23 cellular contexts compared by ENCODE assay signal in the genomic region with DNA sequence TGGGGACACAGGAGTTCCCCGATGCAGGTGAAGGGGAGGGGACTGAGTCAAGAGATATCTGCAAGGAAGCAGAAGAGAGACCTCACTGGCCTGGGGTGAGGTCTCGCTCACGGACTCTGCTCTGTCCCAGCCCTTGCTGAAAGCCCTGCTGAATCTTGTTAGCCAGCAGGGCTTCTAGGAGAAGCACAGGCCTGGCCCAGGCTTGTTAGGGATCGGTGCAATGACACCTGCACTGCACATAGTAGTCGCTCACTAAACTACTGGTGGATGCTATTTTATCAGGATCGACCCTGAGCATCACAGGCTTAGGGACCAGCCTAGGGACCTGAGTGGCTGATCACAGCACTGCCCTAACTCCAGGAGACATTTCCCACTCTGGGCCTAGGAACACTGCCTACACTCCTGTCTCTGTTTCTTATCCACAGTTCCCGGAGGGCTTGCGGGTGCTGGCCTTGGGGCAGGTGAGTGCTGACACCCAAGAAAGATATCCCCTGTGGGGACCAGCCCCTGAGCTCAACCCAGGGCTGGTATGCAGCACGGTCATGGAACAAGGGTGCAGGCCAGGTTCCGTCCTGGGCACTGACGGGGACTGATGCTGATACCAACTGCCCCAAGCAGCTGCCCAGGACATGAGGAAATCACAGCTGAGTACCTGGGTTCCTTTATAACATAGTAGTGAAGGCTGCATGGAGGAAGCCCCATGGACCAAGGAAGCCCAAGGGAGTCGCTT. TPM values are rescaled to one million over a fixed set of nuclear protein-coding genes. Genes with fewer than 3 reads are reported as not detected.
"Had no signal": no experiment of that assay in that cellular context is flagged by ENCODE, and none has a peak within 500 bp of the region (broad histone marks: within the 10 kb centered on the region; RNA-seq: fewer than 3 reads in every experiment).

No MANE protein-coding gene starts in this region.

- H3K9me3 ChIP-seq: psoas muscle, right lobe of liver, suprapubic skin, upper lobe of left lung had no signal

- H3K27ac ChIP-seq: epithelial cell of prostate, foreskin keratinocyte, right lobe of liver, suprapubic skin, WERI-Rb-1 had no signal

- H3K4me1 ChIP-seq: foreskin keratinocyte, right lobe of liver had no signal

- H3K36me3 ChIP-seq: right lobe of liver, WERI-Rb-1 had no signal

- ATAC-seq: activated naive CD4-positive, alpha-beta T cell treated with anti-CD3 and anti-CD28 coated beads, Interleukin-2, amount 50 U/mL, for 72 hours; foreskin keratinocyte; psoas muscle; right lobe of liver had no signal

- DNase-seq: activated CD4-positive, alpha-beta T cell treated with anti-CD3 and anti-CD28 coated beads for 1 hour; activated CD8-positive, alpha-beta memory T cell treated with anti-CD3 and anti-CD28 coated beads for 24 hours; activated CD8-positive, alpha-beta memory T cell treated with anti-CD3 and anti-CD28 coated beads, Interleukin-2, amount 50 U/mL, for 48 hours; activated effector memory CD4-positive, alpha-beta T cell treated with anti-CD3 and anti-CD28 coated beads, Interleukin-2, amount 50 U/mL, for 16 hours; activated T-cell treated with anti-CD3 and anti-CD28 coated beads, Interleukin-2, amount 50 U/mL, for 48 hours; caudate nucleus; endodermal cell; foreskin keratinocyte; hypothalamus; islet precursor cell; mammary epithelial cell; midbrain; small intestine; stimulated activated CD4-positive, alpha-beta T cell treated with anti-CD3 and anti-CD28 coated beads, Interleukin-15, amount 100 ng/mL, for 24 hours; stimulated activated CD4-positive, alpha-beta T cell treated with anti-CD3 and anti-CD28 coated beads, Interleukin-2, amount 100 ng/mL, for 48 hours; T-helper 2 cell; upper lobe of left lung; WERI-Rb-1 had no signal

- H3K27me3 ChIP-seq: right lobe of liver, suprapubic skin, upper lobe of left lung had no signal

- H3K4me3 ChIP-seq: psoas muscle, right lobe of liver, suprapubic skin, upper lobe of left lung had no signal

RNA-seq across cellular contexts. Expression of gene ELN, which starts 13.0 kb away (rescaled TPM):
- total RNA-seq: activated naive CD4-positive, alpha-beta T cell treated with anti-CD3 and anti-CD28 coated beads, Interleukin-2, amount 50 U/mL, for 72 hours; foreskin keratinocyte had no signal
